1 cellular context compared by ENCODE assay signal in the genomic region with DNA sequence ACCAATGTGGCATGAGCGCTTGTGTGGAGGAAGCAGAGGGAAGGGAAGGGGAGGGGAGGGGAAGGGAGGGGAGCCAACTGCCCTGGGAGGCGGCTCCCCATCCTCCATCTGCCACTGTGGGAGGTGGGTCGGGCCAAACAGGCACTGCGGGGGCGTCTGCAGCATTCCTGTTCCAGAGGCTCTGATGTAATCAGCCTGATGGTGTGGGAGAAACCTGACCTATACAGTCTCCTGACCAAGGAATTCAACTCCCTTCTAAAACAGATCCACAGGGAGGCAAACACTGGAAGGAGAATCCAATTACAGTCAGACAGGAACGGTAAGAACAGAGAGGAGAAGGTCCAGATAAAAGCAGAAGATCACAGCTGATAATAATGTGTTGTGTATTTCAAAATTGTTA.
TF ChIP-seq lines count a peak whose summit lies in the region.

No MANE protein-coding gene starts in this region.

TF ChIP-seq in HEK293, 187 proteins besides CTCF, POLR2A, EP300 and RAD21 (continued from another document):
- TF ChIP-seq ZNF362 (tag by site-specific recombination; IDR thresholded peaks at IDR 0.05) = no peak
